ENCODE assay signal across 8 cellular contexts in the genomic region with DNA sequence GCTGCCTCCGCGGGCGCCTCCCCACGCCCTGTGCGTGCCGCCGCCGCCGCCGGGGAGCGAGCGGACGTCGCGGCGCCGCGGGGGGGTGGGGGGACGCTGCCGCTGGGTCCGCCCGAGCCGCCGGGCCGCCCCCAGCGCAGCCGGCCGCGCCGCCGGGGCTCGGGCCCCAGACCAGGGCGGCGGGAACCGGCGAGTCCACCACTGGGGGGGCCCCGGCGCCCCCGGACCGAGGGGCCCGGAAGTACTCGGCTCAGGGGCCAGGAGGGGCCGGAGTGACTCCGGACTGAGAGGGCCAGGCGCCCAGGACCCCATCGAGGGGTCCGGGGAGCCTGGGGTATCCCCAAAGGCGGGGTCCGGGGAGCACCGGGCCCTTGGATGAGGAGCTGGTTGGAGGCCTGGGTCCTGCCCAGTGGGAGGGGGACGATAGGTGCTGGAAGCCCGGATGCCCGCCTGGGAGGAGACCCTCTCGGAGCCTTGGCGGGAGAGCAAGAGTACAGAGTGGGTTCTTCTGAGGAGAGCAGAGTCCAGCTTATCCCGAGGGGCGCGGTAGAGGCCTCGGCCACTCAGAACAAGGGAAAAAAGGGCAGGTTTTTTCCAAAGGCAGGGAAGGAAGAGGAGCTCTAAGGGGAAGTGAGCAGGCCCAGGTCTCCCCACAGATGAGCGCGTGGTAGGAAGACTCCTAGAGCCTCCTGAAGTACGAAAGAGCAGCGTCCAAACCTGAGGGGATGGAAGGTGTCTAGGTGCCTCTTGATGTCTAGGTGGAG. TPM values are rescaled to one million over a fixed set of nuclear protein-coding genes. Genes with fewer than 3 reads are reported as not detected.
DNase-seq lines count a peak whose midpoint lies in the region; ATAC-seq lines count a peak whose summit lies in the region.

No MANE protein-coding gene starts in this region.

- H3K4me1 Mint-ChIP-seq in activated CD4-positive, alpha-beta T cell treated with anti-CD3 and anti-CD28 coated beads, Interleukin-2, amount 10 ng/mL, durations not matched to agents 7 days and 5 days = peaks cover 13% of the 10 kb centered on the region
- H3K4me1 Mint-ChIP-seq in dendritic cell treated with granulocyte-macrophage colony-stimulating factor and Interleukin-4, amounts not matched to agents 40 ng/mL and 50 ng/mL, for 4 days (ENCODE audit: low read depth) = peaks cover 31% of the 10 kb centered on the region

- CTCF ChIA-PET in activated CD4-positive, alpha-beta T cell treated with anti-CD3 and anti-CD28 coated beads, Interleukin-2, amount 10 ng/mL, durations not matched to agents 7 days and 5 days (lab: Charles Lee) = interaction anchor here (1.0 to 2.6 kb wide), 6 partner anchors 12 to 67 kb away, joined by 3 to 17 read pairs (median 6); a partner anchor contains a TSS

- H3K36me3 Mint-ChIP-seq in activated CD4-positive, alpha-beta T cell treated with anti-CD3 and anti-CD28 coated beads, Interleukin-2, amount 10 ng/mL, durations not matched to agents 7 days and 5 days (ENCODE audit: low read depth) = peaks cover 2% of the 10 kb centered on the region
- H3K36me3 Mint-ChIP-seq in dendritic cell treated with granulocyte-macrophage colony-stimulating factor and Interleukin-4, amounts not matched to agents 40 ng/mL and 50 ng/mL, for 4 days (ENCODE audit: low read depth) = peaks cover 18% of the 10 kb centered on the region

- H3K9me3 Mint-ChIP-seq in activated CD4-positive, alpha-beta T cell treated with anti-CD3 and anti-CD28 coated beads, Interleukin-2, amount 10 ng/mL, durations not matched to agents 7 days and 5 days = no peaks in the 10 kb centered on the region
- no peaks in the 10 kb centered on the region for H3K9me3 Mint-ChIP-seq in dendritic cell treated with granulocyte-macrophage colony-stimulating factor and Interleukin-4, amounts not matched to agents 40 ng/mL and 50 ng/mL, for 4 days

- intact Hi-C loops in dendritic cell treated with granulocyte-macrophage colony-stimulating factor and Interleukin-4, amounts not matched to agents 40 ng/mL and 50 ng/mL, for 4 days (cut with micrococcal nuclease) = loop anchor here (2.0 kb wide), 2 partner anchors 20 to 68 kb away; a partner anchor contains a TSS

- peak; percentile 49 for ATAC-seq in HG02840 (IDR thresholded peaks at IDR 0.05; ENCODE audit: low FRiP score, unreplicated experiment)

- peak overlapping the region; percentile 95 for H3K27ac Mint-ChIP-seq in activated CD4-positive, alpha-beta T cell treated with anti-CD3 and anti-CD28 coated beads, Interleukin-2, amount 10 ng/mL, durations not matched to agents 7 days and 5 days
- peak overlapping the region; percentile 93 for H3K27ac Mint-ChIP-seq in dendritic cell treated with granulocyte-macrophage colony-stimulating factor and Interleukin-4, amounts not matched to agents 40 ng/mL and 50 ng/mL, for 4 days

- H3K27me3 Mint-ChIP-seq in activated CD4-positive, alpha-beta T cell treated with anti-CD3 and anti-CD28 coated beads, Interleukin-2, amount 10 ng/mL, durations not matched to agents 7 days and 5 days = no peaks in the 10 kb centered on the region
- H3K27me3 Mint-ChIP-seq in dendritic cell treated with granulocyte-macrophage colony-stimulating factor and Interleukin-4, amounts not matched to agents 40 ng/mL and 50 ng/mL, for 4 days = no peaks in the 10 kb centered on the region

- POLR2A ChIA-PET in activated CD4-positive, alpha-beta T cell treated with anti-CD3 and anti-CD28 coated beads, Interleukin-2, amount 10 ng/mL, durations not matched to agents 7 days and 5 days (lab: Charles Lee) = interaction anchor here (0.7 to 2.1 kb wide), 4 partner anchors 21 to 68 kb away, joined by 3 to 5 read pairs (median 5); a partner anchor contains a TSS

- DNase-seq in SIG-M5 treated with dmso at 0.1 percent for 504 hours (lab: John Stamatoyannopoulos, UW; ENCODE audit: unreplicated experiment) (peak; percentile 68), SIG-M5 (lab: John Stamatoyannopoulos, UW) (no peak), NCI-H2171 (lab: John Stamatoyannopoulos, UW) (peak; percentile 29), lung microvascular endothelial cell (ENCODE audit: low read depth in 2 of 2) (peak; percentile 46 to 69)
- peak; percentile 47 for DNase-seq in activated CD4-positive, alpha-beta T cell treated with anti-CD3 and anti-CD28 coated beads, Interleukin-2, amount 10 ng/mL, durations not matched to agents 7 days and 5 days
- DNase-seq in stimulated activated CD8-positive, alpha-beta memory T cell treated with anti-CD3 and anti-CD28 coated beads, Interleukin-15, amount 100 ng/mL, for 1 hour (ENCODE audit: low read depth) = peak; percentile 25

- H3K4me3 Mint-ChIP-seq in activated CD4-positive, alpha-beta T cell treated with anti-CD3 and anti-CD28 coated beads, Interleukin-2, amount 10 ng/mL, durations not matched to agents 7 days and 5 days = peak overlapping the region; percentile 86
- peak overlapping the region; percentile 88 for H3K4me3 Mint-ChIP-seq in dendritic cell treated with granulocyte-macrophage colony-stimulating factor and Interleukin-4, amounts not matched to agents 40 ng/mL and 50 ng/mL, for 4 days

RNA-seq across cellular contexts. Expression of a gene that starts 0.6 kb away (rescaled TPM):
- 10 to 100 TPM; 26.8 to 27.2 TPM for total RNA-seq in activated CD4-positive, alpha-beta T cell treated with anti-CD3 and anti-CD28 coated beads, Interleukin-2, amount 10 ng/mL, durations not matched to agents 7 days and 5 days
- 3.7 and 6.3 TPM in 2 replicates for total RNA-seq in lung microvascular endothelial cell

RNA-seq across cellular contexts. Expression of a gene that starts 20.7 kb away (rescaled TPM):
- total RNA-seq in activated CD4-positive, alpha-beta T cell treated with anti-CD3 and anti-CD28 coated beads, Interleukin-2, amount 10 ng/mL, durations not matched to agents 7 days and 5 days = not detected
- not detected in 2 replicates for total RNA-seq in lung microvascular endothelial cell

RNA-seq across cellular contexts. Expression of a gene that starts 26.3 kb away (rescaled TPM):
- 10 to 100 TPM; 31.0 to 40.4 TPM for total RNA-seq in activated CD4-positive, alpha-beta T cell treated with anti-CD3 and anti-CD28 coated beads, Interleukin-2, amount 10 ng/mL, durations not matched to agents 7 days and 5 days
- 17.9 and 22.6 TPM in 2 replicates for total RNA-seq in lung microvascular endothelial cell
